20 cellular contexts compared by ENCODE assay signal in the genomic region with DNA sequence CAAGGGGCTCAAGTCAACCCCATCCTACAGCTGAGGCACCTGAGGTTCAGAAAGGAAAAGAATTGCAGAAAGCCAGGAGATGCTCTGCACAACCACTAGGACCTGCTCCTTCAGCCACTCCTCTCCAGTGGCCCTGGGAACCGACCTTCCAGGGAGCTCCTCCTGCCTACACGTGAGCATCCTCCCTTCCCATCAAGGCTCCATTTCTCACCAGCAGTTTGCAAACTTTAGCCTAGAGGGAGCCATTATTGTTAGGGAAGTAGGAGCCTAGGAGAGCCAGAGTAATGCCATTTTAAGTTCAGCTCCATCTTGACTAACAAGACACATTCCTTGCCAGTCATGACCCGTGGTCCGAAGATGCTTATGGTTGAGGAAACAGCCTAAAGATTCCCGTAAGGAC. TPM values are rescaled to one million over a fixed set of nuclear protein-coding genes. Genes with fewer than 3 reads are reported as not detected.
DNase-seq lines count a peak whose midpoint lies in the region; ATAC-seq and TF ChIP-seq lines count a peak whose summit lies in the region.
"Had no signal": no experiment of that assay in that cellular context is flagged by ENCODE, and none has a peak within 500 bp of the region (broad histone marks: within the 10 kb centered on the region; RNA-seq: fewer than 3 reads in every experiment).

No MANE protein-coding gene starts in this region.

- no peak overlapping the region for H3K4me3 Mint-ChIP-seq in H9
- no peak overlapping the region for H3K4me3 Mint-ChIP-seq in endodermal cell
- no peak overlapping the region for H3K4me3 Mint-ChIP-seq in progenitor cell of endocrine pancreas (ENCODE audit: low read depth)
- H3K4me3 Mint-ChIP-seq: CD8-positive, alpha-beta memory T cell had no signal

- H3K23ac ChIP-seq in H9 (ENCODE audit: insufficient read length, low read depth, low read length): no peak overlapping the region

- no peak overlapping the region for H3K27ac Mint-ChIP-seq in H9
- no peak overlapping the region for H3K27ac Mint-ChIP-seq in endodermal cell
- no peak overlapping the region for H3K27ac Mint-ChIP-seq in progenitor cell of endocrine pancreas
- H3K27ac Mint-ChIP-seq: CD8-positive, alpha-beta memory T cell had no signal

- no peak overlapping the region for H3K4me3 ChIP-seq in Panc1 (ENCODE audit: low read depth in 2 of 2, low read length in 2 of 2)
- H3K4me3 ChIP-seq in endodermal cell (ENCODE audit: low read length): no peak overlapping the region
- H3K4me3 ChIP-seq: Peyer's patch, SJSA1 had no signal

- POLR2A ChIA-PET in Panc1 (lab: Charles Lee): no interaction called here

- H3K27me3 ChIP-seq in H9 (ENCODE audit: insufficient read depth, low read length) (no peaks in the 10 kb centered on the region), Panc1 (ENCODE audit: control insufficient read depth, insufficient read depth, low read length) (0 out of 2 replicates have a peak, but pooled peaks cover 2% of the 10 kb centered on the region), endodermal cell (ENCODE audit: control insufficient read depth, insufficient read depth, low read length, poor library complexity, severe bottlenecking) (no peaks in the 10 kb centered on the region)
- H3K27me3 ChIP-seq: Peyer's patch had no signal

- H2BK120ac ChIP-seq in H9 (ENCODE audit: low read depth, low read length, poor library complexity, severe bottlenecking): no peak overlapping the region

- H3K79me2 ChIP-seq in H9 (ENCODE audit: insufficient read depth, low read length): no peaks in the 10 kb centered on the region

- H3K4ac ChIP-seq in H9 (ENCODE audit: low read depth, low read length): no peak overlapping the region

- H4K8ac ChIP-seq in H9 (replicated peaks; ENCODE audit: insufficient read length, low read depth, low read length): no peak overlapping the region

- no peak overlapping the region for H2AK5ac ChIP-seq in H9 (ENCODE audit: insufficient read length, low read length)

- H4K20me1 ChIP-seq in H9 (ENCODE audit: control insufficient read depth, insufficient read depth, insufficient read length): no peaks in the 10 kb centered on the region

- peaks cover 2% of the 10 kb centered on the region for H3K27me3 Mint-ChIP-seq in H9 (ENCODE audit: low read depth)
- peaks cover 4% of the 10 kb centered on the region for H3K27me3 Mint-ChIP-seq in endodermal cell (ENCODE audit: insufficient read depth)
- peaks cover 11% of the 10 kb centered on the region for H3K27me3 Mint-ChIP-seq in progenitor cell of endocrine pancreas

- BruUV-seq in Panc1 (replicated peaks; lab: Mats Ljungman, UMichigan): no TSS peak

- no peak overlapping the region for H3K4me2 ChIP-seq in H9 (ENCODE audit: insufficient read depth, insufficient read length, low read length)

- no peaks in the 10 kb centered on the region for H3K9me3 ChIP-seq in H9 (ENCODE audit: control insufficient read depth, low read depth, low read length)
- H3K9me3 ChIP-seq in Panc1 (ENCODE audit: control insufficient read depth, insufficient read depth, low read depth, low read length): no peaks in the 10 kb centered on the region
- H3K9me3 ChIP-seq in endodermal cell (ENCODE audit: control insufficient read depth, low read length): no peaks in the 10 kb centered on the region
- H3K9me3 ChIP-seq: Peyer's patch, SJSA1 had no signal

- no peaks in the 10 kb centered on the region for H3K79me1 ChIP-seq in H9 (ENCODE audit: insufficient read depth, low read depth, low read length, poor library complexity, severe bottlenecking)

- no peak overlapping the region for H3T11ph ChIP-seq in H9 (ENCODE audit: low read length)

- no peak for DNase-seq in H9
- no peak for DNase-seq in Panc1 (ENCODE audit: low read depth, low spot score)
- peak; percentile 77 for DNase-seq in endodermal cell
- no peak for DNase-seq in progenitor cell of endocrine pancreas (ENCODE audit: low spot score, unreplicated experiment)
- no peak for DNase-seq in Ammon's horn (ENCODE audit: low spot score)
- DNase-seq in NCI-H1417 (lab: John Stamatoyannopoulos, UW): no peak
- DNase-seq: C1 segment of cervical spinal cord; Calu3; CD8-positive, alpha-beta memory T cell; DMS153; GOT3; NCI-H1092 treated with DMSO at 0.1 percent for 48 hours; NCI-H146; NCI-H2029 treated with DMSO at 0.1 percent for 48 hours; NCI-H226; NCI-H510A treated with DMSO at 0.1 percent for 48 hours; NCI-H82; Peyer's patch had no signal

- no peak overlapping the region for H3K18ac ChIP-seq in H9 (ENCODE audit: insufficient read length, low read depth, low read length)

- no peak overlapping the region for H2BK5ac ChIP-seq in H9 (ENCODE audit: insufficient read length, low read length)

- no peak overlapping the region for H4K91ac ChIP-seq in H9 (ENCODE audit: insufficient read length, low read depth, low read length)

- TF ChIP-seq CTCF in H9 (conservative IDR thresholded peaks at IDR 0.05) (peak; percentile 49), Panc1 (IDR thresholded peaks at IDR 0.05) (no peak), endodermal cell (conservative IDR thresholded peaks at IDR 0.05) (peak; percentile 66), progenitor cell of endocrine pancreas (IDR thresholded peaks at IDR 0.05; ENCODE audit: unreplicated experiment) (peak; percentile 34)

- ATAC-seq in Panc1 (peak; percentile 70; the same call in 1 of the 2 replicates), HG03469 (IDR thresholded peaks at IDR 0.05; ENCODE audit: unreplicated experiment) (no peak)

- H2BK20ac ChIP-seq in H9 (ENCODE audit: low read depth, low read length, poor library complexity, severe bottlenecking): no peak overlapping the region

- in situ Hi-C loops in Panc1 (cut with HindIII; ENCODE audit: low pct_unique_long_range_greater_than_20kb, low sequenced_read_pairs): no loop called here

- H2AFZ ChIP-seq in H9 (ENCODE audit: low read length): no peak overlapping the region

- no peak overlapping the region for H2BK15ac ChIP-seq in H9 (ENCODE audit: low read depth, low read length)

- intact Hi-C loops in Panc1 (cut with micrococcal nuclease; ENCODE audit: unreplicated experiment): no loop called here

- H3K23me2 ChIP-seq in H9 (ENCODE audit: insufficient read length, low read depth, low read length, poor library complexity, severe bottlenecking): no peaks in the 10 kb centered on the region

- no peak overlapping the region for H3K27ac ChIP-seq in H9 (ENCODE audit: insufficient read length, low read depth, low read length)
- no peak overlapping the region for H3K27ac ChIP-seq in Panc1 (ENCODE audit: low read length)
- H3K27ac ChIP-seq in endodermal cell (ENCODE audit: low read depth, low read length): no peak overlapping the region
- H3K27ac ChIP-seq: Peyer's patch, SJSA1 had no signal

- no peak overlapping the region for H3K9ac ChIP-seq in H9 (ENCODE audit: extremely low read depth, insufficient read length, low read length)
- H3K9ac ChIP-seq in endodermal cell (ENCODE audit: extremely low read depth, low read length, poor library complexity, severe bottlenecking): no peak overlapping the region

- H3K36me3 Mint-ChIP-seq in H9 (ENCODE audit: insufficient read depth in 1 of 3, low read depth in 3 of 3) (no peaks in the 10 kb centered on the region; a peak in 1 of 7 replicates), endodermal cell (ENCODE audit: low read depth) (no peaks in the 10 kb centered on the region), progenitor cell of endocrine pancreas (ENCODE audit: insufficient read depth) (no peaks in the 10 kb centered on the region)

- no CpG with 5 or more reads among the region's 5 CpGs for WGBS in H9 (ENCODE audit: extremely low coverage, insufficient read length, low lambda C conversion rate)
- WGBS in endodermal cell (ENCODE audit: insufficient coverage in 1 of 2, insufficient read length in 1 of 2), 2 experiments: 72 to 81% methylated on average over 3 to 5 of the region's 5 CpGs

- H3K4me1 ChIP-seq in H9 (ENCODE audit: insufficient read depth, low read length): no peaks in the 10 kb centered on the region
- H3K4me1 ChIP-seq in Panc1 (ENCODE audit: control insufficient read depth, insufficient read depth, low read length): no peaks in the 10 kb centered on the region
- H3K4me1 ChIP-seq in endodermal cell (ENCODE audit: control insufficient read depth, insufficient read depth, low read length): no peaks in the 10 kb centered on the region
- H3K4me1 ChIP-seq: Peyer's patch, SJSA1 had no signal

- no peak overlapping the region for H2BK12ac ChIP-seq in H9 (ENCODE audit: insufficient read length, low read depth, low read length)

- no peaks in the 10 kb centered on the region for H3K36me3 ChIP-seq in Panc1 (ENCODE audit: control insufficient read depth, insufficient read depth, low read length)
- no peaks in the 10 kb centered on the region for H3K36me3 ChIP-seq in endodermal cell (ENCODE audit: control insufficient read depth, insufficient read depth, low read length)
- H3K36me3 ChIP-seq: Peyer's patch, SJSA1 had no signal

- H3K56ac ChIP-seq in H9 (ENCODE audit: insufficient read length, low read depth, low read length): no peak overlapping the region

- CTCF ChIA-PET in Panc1 (lab: Charles Lee): no interaction called here

- H3K9me3 Mint-ChIP-seq in H9: peaks cover 0 to 3% of the 10 kb centered on the region in 2 experiments; a peak in 1 of 5 replicates
- no peaks in the 10 kb centered on the region for H3K9me3 Mint-ChIP-seq in endodermal cell
- no peaks in the 10 kb centered on the region for H3K9me3 Mint-ChIP-seq in progenitor cell of endocrine pancreas (ENCODE audit: low read depth)
- H3K9me3 Mint-ChIP-seq: CD8-positive, alpha-beta memory T cell had no signal

- H4K5ac ChIP-seq in H9 (ENCODE audit: insufficient read length, low read depth, low read length): no peak overlapping the region

- H3K4me1 Mint-ChIP-seq in H9 (peaks cover 2 to 4% of the 10 kb centered on the region in 2 experiments; a peak in 2 of 4 replicates), endodermal cell (no peaks in the 10 kb centered on the region), progenitor cell of endocrine pancreas (ENCODE audit: low read depth) (no peaks in the 10 kb centered on the region)
- H3K4me1 Mint-ChIP-seq: CD8-positive, alpha-beta memory T cell had no signal

- H3K14ac ChIP-seq in H9 (ENCODE audit: insufficient read depth, low read length): no peak overlapping the region

RNA-seq across cellular contexts. Expression of a gene that starts 11.2 kb away (rescaled TPM):
- total RNA-seq in H9 (2021) (32.2 and 34.2 TPM in 2 replicates), Panc1 (2021; ENCODE audit: unreplicated experiment) (31.5 TPM), endodermal cell (10 to 100 TPM; 23.6 to 34.4 TPM), progenitor cell of endocrine pancreas (30.2 and 32.8 TPM in 2 replicates)
- 47.2 TPM for polyA plus RNA-seq in Panc1 (2012; ENCODE audit: insufficient read length)
- polyA plus RNA-seq in endodermal cell (2013, experiment 1 of 2): 42.5 TPM
- polyA plus RNA-seq in endodermal cell (2013, experiment 2 of 2): 39.8 TPM

RNA-seq across cellular contexts. Expression of a gene that starts 37.9 kb away (rescaled TPM):
- total RNA-seq in H9 (2021): 7.0 and 8.1 TPM in 2 replicates
- 17.2 TPM for total RNA-seq in Panc1 (2021; ENCODE audit: unreplicated experiment)
- polyA plus RNA-seq in Panc1 (2012; ENCODE audit: insufficient read length): 15.6 TPM
- total RNA-seq in endodermal cell: 10 to 100 TPM; 13.1 to 18.1 TPM
- polyA plus RNA-seq in endodermal cell (2013, experiment 1 of 2): 7.7 TPM
- 6.2 TPM for polyA plus RNA-seq in endodermal cell (2013, experiment 2 of 2)
- total RNA-seq in progenitor cell of endocrine pancreas: 12.9 and 14.4 TPM in 2 replicates
